In genomic region chrX:53093748-53094583, GRCh38 we compare ENCODE assay signal across 1 cellular context.
TF ChIP-seq lines count a peak whose summit lies in the region.

Gene KANTR, plus strand, starts transcription at chrX:53094142. Its CDS starts 30,131 bp downstream, at chrX:53124273.

TF ChIP-seq in HepG2, 621 proteins besides CTCF, POLR2A, EP300 and RAD21 (continued from another document and continues in another):
- TF ChIP-seq MAX (IDR thresholded peaks at IDR 0.05), result peak; percentile 80
- no peak for TF ChIP-seq MXD3 (CRISPR knock-in tag; IDR thresholded peaks at IDR 0.05)
- TF ChIP-seq ATF4 (CRISPR knock-in tag; IDR thresholded peaks at IDR 0.05), result no peak
- TF ChIP-seq ZNF160 (CRISPR knock-in tag; IDR thresholded peaks at IDR 0.05), result no peak
- no peak for TF ChIP-seq ZNF335 (CRISPR knock-in tag; IDR thresholded peaks at IDR 0.05)
- TF ChIP-seq ONECUT2 (CRISPR knock-in tag; IDR thresholded peaks at IDR 0.05), result no peak
- no peak for TF ChIP-seq SSRP1 (CRISPR knock-in tag; IDR thresholded peaks at IDR 0.05)
- TF ChIP-seq ZNF788 (CRISPR knock-in tag; IDR thresholded peaks at IDR 0.05; ENCODE audit: borderline replicate concordance), result no peak
- no peak for TF ChIP-seq ZNF883 (CRISPR knock-in tag; IDR thresholded peaks at IDR 0.05; ENCODE audit: not compliant biosample characterization)
- TF ChIP-seq ZNF530 (CRISPR knock-in tag; IDR thresholded peaks at IDR 0.05; ENCODE audit: low read depth), result no peak
- no peak for TF ChIP-seq NFIC (IDR thresholded peaks at IDR 0.05; ENCODE audit: low read length)
- TF ChIP-seq ATF5 (CRISPR knock-in tag; IDR thresholded peaks at IDR 0.05; ENCODE audit: low read depth), result no peak
- TF ChIP-seq GATAD1 (CRISPR knock-in tag; IDR thresholded peaks at IDR 0.05), result no peak
- TF ChIP-seq ZNF841 (CRISPR knock-in tag; IDR thresholded peaks at IDR 0.05; ENCODE audit: borderline replicate concordance), result no peak
- TF ChIP-seq MED8 (CRISPR knock-in tag; IDR thresholded peaks at IDR 0.05; ENCODE audit: insufficient replicate concordance), result no peak
- TF ChIP-seq XRCC5 (optimal IDR thresholded peaks at IDR 0.05; ENCODE audit: low read length), result no peak
- TF ChIP-seq ATF7 (IDR thresholded peaks at IDR 0.05), result no peak
- TF ChIP-seq ATF7 (CRISPR knock-in tag; IDR thresholded peaks at IDR 0.05), result no peak
- no peak for TF ChIP-seq NFATC3 (CRISPR knock-in tag; IDR thresholded peaks at IDR 0.05)
- no peak for TF ChIP-seq ZNF775 (CRISPR knock-in tag; IDR thresholded peaks at IDR 0.05; ENCODE audit: borderline replicate concordance)
- no peak for TF ChIP-seq ZNF75D (CRISPR knock-in tag; IDR thresholded peaks at IDR 0.05; ENCODE audit: borderline replicate concordance)
- TF ChIP-seq TBX3 (IDR thresholded peaks at IDR 0.05; ENCODE audit: borderline replicate concordance), result no peak
- TF ChIP-seq PITX1 (CRISPR knock-in tag; IDR thresholded peaks at IDR 0.05), result no peak
- no peak for TF ChIP-seq KAT8 (CRISPR knock-in tag; IDR thresholded peaks at IDR 0.05)
- no peak for TF ChIP-seq ZBTB26 (CRISPR knock-in tag; IDR thresholded peaks at IDR 0.05; ENCODE audit: borderline replicate concordance)
- peak; percentile 62; the same call in 1 of the 2 replicates for TF ChIP-seq REPIN1 (CRISPR knock-in tag; IDR thresholded peaks at IDR 0.05; ENCODE audit: borderline replicate concordance, low read depth)
- TF ChIP-seq EEA1 (CRISPR knock-in tag; IDR thresholded peaks at IDR 0.05; ENCODE audit: borderline replicate concordance), result no peak
- TF ChIP-seq ATF7-NPFF (CRISPR knock-in tag; IDR thresholded peaks at IDR 0.05; ENCODE audit: low read depth), result no peak
- TF ChIP-seq FOSL2 (CRISPR knock-in tag; IDR thresholded peaks at IDR 0.05), result no peak
- no peak for TF ChIP-seq ZFP36 (IDR thresholded peaks at IDR 0.05; ENCODE audit: borderline replicate concordance, low read depth, low read length, partially characterized antibody)
- TF ChIP-seq ZNF34 (CRISPR knock-in tag; IDR thresholded peaks at IDR 0.05; ENCODE audit: borderline replicate concordance), result no peak
- no peak for TF ChIP-seq MXD4 (CRISPR knock-in tag; IDR thresholded peaks at IDR 0.05)
- no peak for TF ChIP-seq BATF2 (CRISPR knock-in tag; IDR thresholded peaks at IDR 0.05)
- TF ChIP-seq MYPOP (CRISPR knock-in tag; IDR thresholded peaks at IDR 0.05), result no peak
- no peak for TF ChIP-seq WIZ (CRISPR knock-in tag; IDR thresholded peaks at IDR 0.05)
- TF ChIP-seq MIER3 (CRISPR knock-in tag; IDR thresholded peaks at IDR 0.05; ENCODE audit: borderline replicate concordance), result no peak
- TF ChIP-seq ZFP37 (CRISPR knock-in tag; IDR thresholded peaks at IDR 0.05; ENCODE audit: borderline replicate concordance), result no peak
- TF ChIP-seq EED (CRISPR knock-in tag; IDR thresholded peaks at IDR 0.05), result no peak
- TF ChIP-seq ZNF691 (CRISPR knock-in tag; IDR thresholded peaks at IDR 0.05; ENCODE audit: borderline replicate concordance, low read depth), result no peak
- no peak for TF ChIP-seq ZNF704 (CRISPR knock-in tag; IDR thresholded peaks at IDR 0.05; ENCODE audit: borderline replicate concordance)
- TF ChIP-seq DNMT3B (CRISPR knock-in tag; conservative IDR thresholded peaks at IDR 0.05), result no peak
- TF ChIP-seq HCFC1 (IDR thresholded peaks at IDR 0.05; ENCODE audit: low read depth, low read length), result no peak
- no peak for TF ChIP-seq ZNF33B (CRISPR knock-in tag; IDR thresholded peaks at IDR 0.05)
- no peak for TF ChIP-seq IRF1 (CRISPR knock-in tag; IDR thresholded peaks at IDR 0.05; ENCODE audit: low read depth)
- peak; percentile 35; the same call in 1 of the 2 replicates for TF ChIP-seq DMAP1 (CRISPR knock-in tag; IDR thresholded peaks at IDR 0.05)
- TF ChIP-seq ATRX (CRISPR knock-in tag; IDR thresholded peaks at IDR 0.05; ENCODE audit: borderline replicate concordance), result no peak
- no peak for TF ChIP-seq GLI4 (CRISPR knock-in tag; IDR thresholded peaks at IDR 0.05; ENCODE audit: borderline replicate concordance)
- no peak for TF ChIP-seq ZHX2 (IDR thresholded peaks at IDR 0.05; ENCODE audit: low read depth)
- no peak for TF ChIP-seq ZHX2 (CRISPR knock-in tag; IDR thresholded peaks at IDR 0.05; ENCODE audit: borderline replicate concordance)
- TF ChIP-seq CSRNP1 (CRISPR knock-in tag; IDR thresholded peaks at IDR 0.05), result 0 out of 2 replicates have a peak, but pooled peaks have one; percentile 50
